Comparison of ENCODE assay signal across 24 cellular contexts in genomic region chr1:191839891-191840290, GRCh38.
DNase-seq lines count a peak whose midpoint lies in the region; TF ChIP-seq lines count a peak whose summit lies in the region.
"Had no signal": no experiment of that assay in that cellular context is flagged by ENCODE, and none has a peak within 500 bp of the region (broad histone marks: within the 10 kb centered on the region; RNA-seq: fewer than 3 reads in every experiment).

No MANE protein-coding gene starts in this region.

- TF ChIP-seq CTCF in fibroblast of mammary gland (conservative IDR thresholded peaks at IDR 0.05; ENCODE audit: control insufficient read depth, insufficient read depth, low read depth, low read length): no peak

- H3K4me3 ChIP-seq in fibroblast of mammary gland (ENCODE audit: control insufficient read depth, low read depth, low read length): no peak overlapping the region
- H3K4me3 ChIP-seq: body of pancreas, coronary artery, heart left ventricle, thyroid gland had no signal

- DNase-seq in HT1080 (ENCODE audit: low read depth) (peak; percentile 20), amniotic stem cell (lab: John Stamatoyannopoulos, UW) (peak; percentile 4), fibroblast of mammary gland (ENCODE audit: low read depth) (peak; percentile 2), renal cortical epithelial cell (ENCODE audit: low read depth) (peak; percentile 39), inferior parietal cortex (ENCODE audit: extremely low spot score) (no peak), NCI-H1417 treated with DMSO at 0.1 percent for 48 hours (lab: John Stamatoyannopoulos, UW) (no peak), SK-N-DZ (ENCODE audit: low spot score) (no peak), NCI-H146 treated with DMSO at 0.1 percent for 48 hours (lab: John Stamatoyannopoulos, UW; ENCODE audit: unreplicated experiment) (no peak)
- DNase-seq: activated CD4-positive, alpha-beta T cell treated with anti-CD3 and anti-CD28 coated beads, Interleukin-2, amount 50 U/mL, for 1 hour; AML-193; body of pancreas; CD8-positive, alpha-beta T cell; endodermal cell; heart left ventricle; Karpas-422; NCI-H1092 treated with DMSO at 0.1 percent for 48 hours; NCI-H2107; NCI-H524; SK-N-SH; small intestine; stimulated activated naive CD4-positive, alpha-beta T cell; thyroid gland; WERI-Rb-1 had no signal

Comparison
In these comparisons a context has a peak if more than half of its experiments do, and no peak if none do; other contexts are left out.
1. DNase-seq: peak in HT1080 (single experiment), amniotic stem cell (single experiment), fibroblast of mammary gland (single experiment) and renal cortical epithelial cell (single experiment); none in inferior parietal cortex (single experiment), NCI-H1417 treated with DMSO at 0.1 percent for 48 hours (single experiment), SK-N-DZ (single experiment) and NCI-H146 treated with DMSO at 0.1 percent for 48 hours (single experiment).